In the genomic region with DNA sequence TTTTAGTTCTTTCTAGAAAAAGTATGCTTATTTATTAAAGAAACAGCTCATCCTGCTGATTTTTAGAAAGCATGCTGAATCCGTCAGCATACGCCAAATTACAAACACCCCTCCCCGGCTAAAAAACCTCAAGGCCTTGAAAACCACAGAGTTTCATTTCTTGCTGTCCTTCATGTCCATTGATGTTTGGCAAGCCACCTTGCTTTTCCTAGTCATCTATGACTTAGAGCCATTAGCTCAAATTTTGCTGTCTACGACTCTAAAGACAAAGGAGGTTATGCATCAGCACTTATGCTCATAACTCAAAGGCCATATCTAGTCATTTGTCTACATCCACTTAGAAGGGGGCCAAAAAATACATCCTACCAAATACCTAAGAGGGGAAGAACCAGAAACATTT, we compare ENCODE assay signal across 14 cellular contexts.
DNase-seq lines count a peak whose midpoint lies in the region; TF ChIP-seq lines count a peak whose summit lies in the region.
"Had no signal": no experiment of that assay in that cellular context is flagged by ENCODE, and none has a peak within 500 bp of the region (broad histone marks: within the 10 kb centered on the region; RNA-seq: fewer than 3 reads in every experiment).

No MANE protein-coding gene starts in this region.

- no peak overlapping the region for H3K4me3 ChIP-seq in adrenal gland
- H3K4me3 ChIP-seq in mesenchymal stem cell (ENCODE audit: insufficient read depth in 1 of 2, low read depth in 1 of 2, low read length in 2 of 2): no peak overlapping the region
- H3K4me3 ChIP-seq in right atrium auricular region: no peak overlapping the region
- no peak overlapping the region for H3K4me3 ChIP-seq in dorsolateral prefrontal cortex
- H3K4me3 ChIP-seq: HAP-1 had no signal

- no peaks in the 10 kb centered on the region for H3K9me3 ChIP-seq in adrenal gland (replicated peaks in 1 of 3)
- no peaks in the 10 kb centered on the region for H3K9me3 ChIP-seq in mesenchymal stem cell (ENCODE audit: control insufficient read depth, low read length)
- no peaks in the 10 kb centered on the region for H3K9me3 ChIP-seq in right atrium auricular region
- H3K9me3 ChIP-seq: HAP-1 had no signal

- H3K79me1 ChIP-seq in mesenchymal stem cell (replicated peaks; ENCODE audit: low read length, poor library complexity, severe bottlenecking): no peaks in the 10 kb centered on the region

- no peak overlapping the region for H3K9ac ChIP-seq in mesenchymal stem cell (ENCODE audit: low read length)

- H4K8ac ChIP-seq in mesenchymal stem cell (ENCODE audit: low read length): no peak overlapping the region

- H3K36me3 ChIP-seq in adrenal gland (replicated peaks in 1 of 2): no peaks in the 10 kb centered on the region
- H3K36me3 ChIP-seq in mesenchymal stem cell (ENCODE audit: control insufficient read depth in 1 of 2, insufficient read depth in 2 of 2, low read depth in 1 of 2, low read length in 2 of 2): no peaks in the 10 kb centered on the region
- H3K36me3 ChIP-seq in right atrium auricular region: no peaks in the 10 kb centered on the region
- H3K36me3 ChIP-seq: HAP-1 had no signal

- 42 to 63% (median 51%) methylated on average over 4 of the region's 4 CpGs for WGBS in adrenal gland, 4 donors
- 88% methylated on average over 4 of the region's 4 CpGs for WGBS in mesenchymal stem cell

- no peaks in the 10 kb centered on the region for H3K27me3 ChIP-seq in adrenal gland
- no peaks in the 10 kb centered on the region for H3K27me3 ChIP-seq in mesenchymal stem cell (ENCODE audit: control insufficient read depth in 1 of 2, insufficient read depth in 1 of 2, low read length in 2 of 2)
- H3K27me3 ChIP-seq in right atrium auricular region: no peaks in the 10 kb centered on the region
- H3K27me3 ChIP-seq in dorsolateral prefrontal cortex: no peaks in the 10 kb centered on the region

- DNase-seq in MV-4-11 (lab: John Stamatoyannopoulos, UW): peak; percentile 67
- DNase-seq in adrenal gland: peak in 5 of 7 donors; percentile 15 to 34 (median 21)
- DNase-seq in mesenchymal stem cell: no peak
- DNase-seq in DMS153 treated with DMSO at 0.1 percent for 48 hours (lab: John Stamatoyannopoulos, UW; ENCODE audit: unreplicated experiment): no peak
- no peak for DNase-seq in right atrium auricular region (ENCODE audit: low spot score)
- no peak for DNase-seq in dorsolateral prefrontal cortex
- DNase-seq: C1 segment of cervical spinal cord; Calu3; CD4-positive, alpha-beta memory T cell; COR-L47; DND-41; GOT3; HFFc6 had no signal

- no peak for TF ChIP-seq POLR2A in adrenal gland (IDR thresholded peaks at IDR 0.05)

- H2BK12ac ChIP-seq in mesenchymal stem cell (ENCODE audit: low read length in 2 of 2): no peak overlapping the region

- intact Hi-C loops in adrenal gland (cut with DNase I) (no loop called here), dorsolateral prefrontal cortex (cut with DNase I) (no loop called here)

- H3K18ac ChIP-seq in mesenchymal stem cell (ENCODE audit: low read depth in 1 of 2, low read length in 2 of 2): no peak overlapping the region

- no peak overlapping the region for H4K91ac ChIP-seq in mesenchymal stem cell (ENCODE audit: low read length)

- H2BK120ac ChIP-seq in mesenchymal stem cell (ENCODE audit: low read depth, low read length): no peak overlapping the region

- TF ChIP-seq CTCF in adrenal gland (IDR thresholded peaks at IDR 0.05): no peak
- TF ChIP-seq CTCF in right atrium auricular region (IDR thresholded peaks at IDR 0.05): no peak
- no peak for TF ChIP-seq CTCF in dorsolateral prefrontal cortex (IDR thresholded peaks at IDR 0.05 in 54 of 56, conservative IDR thresholded peaks at IDR 0.05 in 2 of 56; ENCODE audit: low read depth in 1 of 56, partially characterized antibody in 56 of 56)

- peak overlapping the region; percentile 42 for H2AK5ac ChIP-seq in mesenchymal stem cell (ENCODE audit: low read length, severe bottlenecking)

- no peak overlapping the region for H3K14ac ChIP-seq in mesenchymal stem cell (ENCODE audit: low read length in 2 of 2)

- H2AFZ ChIP-seq in mesenchymal stem cell (ENCODE audit: low read depth, low read length): no peak overlapping the region

- H3K27ac ChIP-seq in adrenal gland (peak overlapping the region in 3 of 5 donors; percentile 13 to 51 (median 38)), mesenchymal stem cell (ENCODE audit: low read length, poor library complexity, severe bottlenecking) (no peak overlapping the region), right atrium auricular region (no peak overlapping the region), dorsolateral prefrontal cortex (no peak overlapping the region)

- H3K4me1 ChIP-seq in adrenal gland (replicated peaks in 1 of 2) (peaks cover 8 to 10% of the 10 kb centered on the region in 2 donors), mesenchymal stem cell (ENCODE audit: control insufficient read depth, insufficient read depth, low read depth, low read length) (no peaks in the 10 kb centered on the region), right atrium auricular region (no peaks in the 10 kb centered on the region)
- H3K4me1 ChIP-seq: HAP-1 had no signal

- H3K23ac ChIP-seq in mesenchymal stem cell (ENCODE audit: low read length in 2 of 2): no peak overlapping the region

- no peak overlapping the region for H2BK5ac ChIP-seq in mesenchymal stem cell (ENCODE audit: low read depth, low read length, poor library complexity, severe bottlenecking)

- H3K4me2 ChIP-seq in mesenchymal stem cell (ENCODE audit: low read length, poor library complexity, severe bottlenecking): no peak overlapping the region

- no peak overlapping the region for H2BK15ac ChIP-seq in mesenchymal stem cell (ENCODE audit: low read depth, poor library complexity, severe bottlenecking)

- no peak overlapping the region for H3K4ac ChIP-seq in mesenchymal stem cell (ENCODE audit: low read depth in 1 of 2, low read length in 2 of 2)

Comparison
In these comparisons a context has a peak if more than half of its experiments do, and no peak if none do; other contexts are left out.
1. DNase-seq: peak in MV-4-11 (single experiment) and adrenal gland (5 of 7); none in mesenchymal stem cell (single experiment), DMS153 treated with DMSO at 0.1 percent for 48 hours (single experiment), right atrium auricular region (single experiment) and dorsolateral prefrontal cortex (0 of 10).
2. H3K27ac ChIP-seq: peak in adrenal gland (3 of 5); none in mesenchymal stem cell (single experiment), right atrium auricular region (0 of 2) and dorsolateral prefrontal cortex (0 of 59).